In genomic region chr1:211934315-211934714, GRCh38 we compare ENCODE assay signal across 24 cellular contexts.
"Had no signal": no experiment of that assay in that cellular context is flagged by ENCODE, and none has a peak within 500 bp of the region (broad histone marks: within the 10 kb centered on the region; RNA-seq: fewer than 3 reads in every experiment).

No MANE protein-coding gene starts in this region.

- ATAC-seq: activated naive CD4-positive, alpha-beta T cell treated with anti-CD3 and anti-CD28 coated beads, Interleukin-2, amount 50 U/mL, for 72 hours; gastroesophageal sphincter; left ventricle myocardium superior; natural killer cell; T-cell had no signal

- FAIRE-seq: bronchial epithelial cell, islet of Langerhans, TTC549 had no signal

- H3K27ac Mint-ChIP-seq: activated T-helper 1 cell treated with anti-CD3 and anti-CD28 coated beads, Interleukin-12 subunit alpha, Interleukin-12 subunit beta, Interleukin-2, Interleukin-4 antibody, amounts not matched to agents 30 ng/mL and 10 ng/mL and 1 ng/mL, durations not matched to agents 14 hours and 24 hours and 36 hours; endodermal cell; T-cell; T-helper 2 cell treated with Interferon-gamma antibody and Interleukin-4, amounts not matched to agents 5 μg/mL and 100 μg/mL, for 36 hours had no signal

- H3K9me3 Mint-ChIP-seq: activated naive CD4-positive, alpha-beta T cell treated with anti-CD3 and anti-CD28 coated beads, Interleukin-2, amount 50 U/mL, for 72 hours; activated T-helper 1 cell treated with anti-CD3 and anti-CD28 coated beads, Interleukin-12 subunit alpha, Interleukin-12 subunit beta, Interleukin-2, Interleukin-4 antibody, amounts not matched to agents 30 ng/mL and 10 ng/mL and 1 ng/mL, durations not matched to agents 14 hours and 24 hours and 36 hours; endodermal cell; natural killer cell; T-cell; T-helper 2 cell treated with Interferon-gamma antibody and Interleukin-4, amounts not matched to agents 5 μg/mL and 100 μg/mL, for 36 hours had no signal

- H3K27me3 ChIP-seq: spleen had no signal

- H3K36me3 ChIP-seq: gastroesophageal sphincter, spleen, WERI-Rb-1 had no signal

- H3K4me3 ChIP-seq: gastroesophageal sphincter, spleen had no signal

- H3K4me3 Mint-ChIP-seq: activated T-helper 1 cell treated with anti-CD3 and anti-CD28 coated beads, Interleukin-12 subunit alpha, Interleukin-12 subunit beta, Interleukin-2, Interleukin-4 antibody, amounts not matched to agents 30 ng/mL and 10 ng/mL and 1 ng/mL, durations not matched to agents 14 hours and 24 hours and 36 hours; endodermal cell; natural killer cell; T-cell; T-helper 2 cell treated with Interferon-gamma antibody and Interleukin-4, amounts not matched to agents 5 μg/mL and 100 μg/mL, for 36 hours had no signal

- H3K9me3 ChIP-seq: gastroesophageal sphincter, spleen had no signal

- DNase-seq: activated CD4-positive, alpha-beta T cell treated with anti-CD3 and anti-CD28 coated beads for 1 hour; activated CD4-positive, alpha-beta T cell treated with anti-CD3 and anti-CD28 coated beads, Interleukin-2, amount 50 U/mL, for 1 hour; activated CD8-positive, alpha-beta memory T cell treated with anti-CD3 and anti-CD28 coated beads, Interleukin-2, amount 50 U/mL, for 48 hours; activated gamma-delta T cell; amygdala; cortex of kidney; endodermal cell; head of caudate nucleus; left ventricle myocardium superior; midbrain; natural killer cell; retina; spleen; stimulated activated CD4-positive, alpha-beta T cell treated with anti-CD3 and anti-CD28 coated beads, Interleukin-4, amount 100 ng/mL, for 1 hour; stimulated activated naive CD4-positive, alpha-beta T cell treated with Interleukin-2 at 50 U/mL for 16 hours; T-cell; WERI-Rb-1 had no signal

- H3K27ac ChIP-seq: gastroesophageal sphincter, WERI-Rb-1 had no signal

- H3K36me3 Mint-ChIP-seq: activated naive CD4-positive, alpha-beta T cell treated with anti-CD3 and anti-CD28 coated beads, Interleukin-2, amount 50 U/mL, for 72 hours; natural killer cell; T-cell had no signal

- H3K4me1 ChIP-seq: gastroesophageal sphincter had no signal
